Comparison of ENCODE assay signal across 17 cellular contexts in the genomic region with DNA sequence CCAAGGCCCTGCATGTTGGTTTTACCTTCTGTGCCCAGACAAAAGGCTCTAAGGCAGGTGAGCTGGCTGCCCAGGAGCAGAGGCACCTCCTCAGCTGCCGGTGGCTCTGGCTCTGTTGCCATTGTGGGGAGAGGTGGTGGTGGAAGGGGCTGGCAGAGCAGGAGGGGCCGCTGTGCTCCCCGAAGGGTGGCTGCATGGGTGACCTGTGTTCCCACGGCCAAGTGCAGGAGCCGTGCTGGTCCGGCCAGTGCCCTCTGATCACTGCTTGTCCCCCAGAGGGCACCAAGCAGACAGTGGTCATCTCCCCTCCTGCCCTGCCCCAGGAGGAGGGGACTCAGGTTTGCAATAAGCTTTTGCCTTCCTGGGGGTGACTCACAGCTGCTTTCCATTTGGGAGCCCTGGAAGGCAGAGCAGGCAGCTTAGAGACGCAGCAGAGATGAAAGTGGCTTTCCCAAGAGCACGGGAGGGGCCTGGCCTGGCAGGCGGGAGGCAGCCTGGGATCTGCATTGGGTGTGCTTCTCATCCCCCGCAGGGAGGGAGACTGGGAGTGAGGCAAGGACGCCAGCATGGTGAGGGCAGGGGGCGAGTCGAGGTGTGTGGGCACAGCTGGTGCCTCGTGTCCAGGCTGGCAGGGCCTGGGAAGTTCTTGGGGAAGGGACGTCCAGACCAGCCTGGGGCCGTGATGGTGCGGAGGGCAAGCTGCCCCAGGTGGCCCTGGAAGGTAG. TPM values are rescaled to one million over a fixed set of nuclear protein-coding genes. Genes with fewer than 3 reads are reported as not detected.
A peak's percentile ranks its signal among the peaks of the same experiment; 100 is the strongest.
DNase-seq lines count a peak whose midpoint lies in the region; ATAC-seq and TF ChIP-seq lines count a peak whose summit lies in the region.
"Had no signal": no experiment of that assay in that cellular context is flagged by ENCODE, and none has a peak within 500 bp of the region (broad histone marks: within the 10 kb centered on the region; RNA-seq: fewer than 3 reads in every experiment).

No MANE protein-coding gene starts in this region.

- no peak for TF ChIP-seq RAD21 in SK-N-SH (IDR thresholded peaks at IDR 0.05; ENCODE audit: low read length)

- CTCF ChIA-PET in SK-N-SH (lab: Yijun Ruan, JAX) = interaction anchor here (1.7 to 4.7 kb wide), 2 partner anchors 11 to 274 kb away, joined by 6 to 30 read pairs; a partner anchor contains a TSS

- peaks cover 33% of the 10 kb centered on the region for H3K27me3 Mint-ChIP-seq in activated naive CD8-positive, alpha-beta T cell treated with anti-CD3 and anti-CD28 coated beads, Interleukin-2, amount 50 U/mL, for 24 hours
- peaks cover 51% of the 10 kb centered on the region for H3K27me3 Mint-ChIP-seq in activated naive CD8-positive, alpha-beta T cell treated with anti-CD3 and anti-CD28 coated beads for 36 hours

- H3K4me1 ChIP-seq in SK-N-SH (ENCODE audit: control insufficient read depth in 1 of 2, insufficient read depth in 2 of 2, low read depth in 1 of 2, low read length in 1 of 2) (peaks cover 0 to 23% of the 10 kb centered on the region in 2 experiments; a peak in 1 of 4 replicates), MM.1S (ENCODE audit: low read length) (no peaks in the 10 kb centered on the region)
- H3K4me1 ChIP-seq: psoas muscle, SJSA1 had no signal

- no peaks in the 10 kb centered on the region for H3K36me3 Mint-ChIP-seq in activated naive CD8-positive, alpha-beta T cell treated with anti-CD3 and anti-CD28 coated beads, Interleukin-2, amount 50 U/mL, for 24 hours (ENCODE audit: low read depth)
- peaks cover 2% of the 10 kb centered on the region for H3K36me3 Mint-ChIP-seq in activated naive CD8-positive, alpha-beta T cell treated with anti-CD3 and anti-CD28 coated beads for 36 hours
- H3K36me3 Mint-ChIP-seq: activated naive CD8-positive, alpha-beta T cell had no signal

- no peaks in the 10 kb centered on the region for H3K9me3 Mint-ChIP-seq in activated naive CD8-positive, alpha-beta T cell treated with anti-CD3 and anti-CD28 coated beads, Interleukin-2, amount 50 U/mL, for 24 hours
- H3K9me3 Mint-ChIP-seq in activated naive CD8-positive, alpha-beta T cell treated with anti-CD3 and anti-CD28 coated beads for 36 hours = no peaks in the 10 kb centered on the region
- H3K9me3 Mint-ChIP-seq: activated CD4-positive, alpha-beta T cell treated with anti-CD3 and anti-CD28 coated beads, Interleukin-2, amount 10 ng/mL, durations not matched to agents 24 days and 14 days had no signal

- no peak overlapping the region for H3K4me3 Mint-ChIP-seq in activated naive CD8-positive, alpha-beta T cell treated with anti-CD3 and anti-CD28 coated beads, Interleukin-2, amount 50 U/mL, for 24 hours
- H3K4me3 Mint-ChIP-seq in activated naive CD8-positive, alpha-beta T cell treated with anti-CD3 and anti-CD28 coated beads for 36 hours = no peak overlapping the region
- H3K4me3 Mint-ChIP-seq: activated CD4-positive, alpha-beta T cell treated with anti-CD3 and anti-CD28 coated beads, Interleukin-2, amount 10 ng/mL, durations not matched to agents 24 days and 14 days; activated naive CD8-positive, alpha-beta T cell had no signal

- WGBS in SK-N-SH (ENCODE audit: low lambda C conversion rate) = 43% methylated on average over 11 of the region's 17 CpGs

- H3K79me2 ChIP-seq in SK-N-SH (ENCODE audit: insufficient read depth) = no peaks in the 10 kb centered on the region
- H3K79me2 ChIP-seq in MM.1S (ENCODE audit: low read length) = no peaks in the 10 kb centered on the region

- TF ChIP-seq EP300 in SK-N-SH (IDR thresholded peaks at IDR 0.05; ENCODE audit: borderline replicate concordance in 1 of 2, low read depth in 1 of 2, low read length in 1 of 2) = no peak

- H3K9me3 ChIP-seq in SK-N-SH (no peaks in the 10 kb centered on the region), MM.1S (replicated peaks; ENCODE audit: insufficient read depth, low read length) (no peaks in the 10 kb centered on the region)
- H3K9me3 ChIP-seq: psoas muscle, SJSA1 had no signal

- no peak overlapping the region; a peak in 1 of 4 replicates for H3K4me3 ChIP-seq in SK-N-SH (ENCODE audit: low read depth in 2 of 2, low read length in 1 of 2)
- no peak overlapping the region for H3K4me3 ChIP-seq in fibroblast of villous mesenchyme (ENCODE audit: low read depth, low read length)
- no peak overlapping the region for H3K4me3 ChIP-seq in MM.1S (ENCODE audit: low read length)
- H3K4me3 ChIP-seq: psoas muscle, SJSA1 had no signal

- H3K27ac ChIP-seq in SK-N-SH (ENCODE audit: low read depth in 2 of 2, low read length in 1 of 2) = no peak overlapping the region; a peak in 1 of 4 replicates
- H3K27ac ChIP-seq in MM.1S (ENCODE audit: low read length) = no peak overlapping the region
- H3K27ac ChIP-seq: psoas muscle, SJSA1 had no signal

- H3K27me3 ChIP-seq in SK-N-SH (ENCODE audit: insufficient read depth) = no peaks in the 10 kb centered on the region
- peaks cover 98% of the 10 kb centered on the region for H3K27me3 ChIP-seq in MM.1S (replicated peaks; ENCODE audit: insufficient read depth, low read length)
- H3K27me3 ChIP-seq: SJSA1 had no signal

- H3K9me2 ChIP-seq in SK-N-SH (no peaks in the 10 kb centered on the region), MM.1S (replicated peaks; ENCODE audit: insufficient read depth, low read length) (no peaks in the 10 kb centered on the region)

- H4K20me1 ChIP-seq in SK-N-SH (ENCODE audit: insufficient read depth) = no peaks in the 10 kb centered on the region
- no peaks in the 10 kb centered on the region for H4K20me1 ChIP-seq in MM.1S (ENCODE audit: insufficient read depth, low read length)

- peak overlapping the region; percentile 29 for H3K27ac Mint-ChIP-seq in activated naive CD8-positive, alpha-beta T cell treated with anti-CD3 and anti-CD28 coated beads, Interleukin-2, amount 50 U/mL, for 24 hours
- H3K27ac Mint-ChIP-seq in activated naive CD8-positive, alpha-beta T cell treated with anti-CD3 and anti-CD28 coated beads for 36 hours = no peak overlapping the region
- H3K27ac Mint-ChIP-seq: activated CD4-positive, alpha-beta T cell treated with anti-CD3 and anti-CD28 coated beads, Interleukin-2, amount 10 ng/mL, durations not matched to agents 24 days and 14 days; activated naive CD8-positive, alpha-beta T cell had no signal

- POLR2A ChIA-PET in SK-N-SH (lab: Yijun Ruan, JAX) = interaction anchor here (0.6 to 1.3 kb wide), 2 partner anchors 8 to 22 kb away, joined by 3 read pairs; no protein-coding TSS in a partner anchor

- DNase-seq in activated naive CD8-positive, alpha-beta T cell treated with anti-CD3 and anti-CD28 coated beads, Interleukin-2, amount 50 U/mL, for 24 hours = no peak
- no peak for DNase-seq in activated naive CD8-positive, alpha-beta T cell treated with anti-CD3 and anti-CD28 coated beads for 36 hours
- DNase-seq in SK-N-SH (peak; percentile 76), fibroblast of villous mesenchyme (ENCODE audit: low read depth) (peak; percentile 53), stromal cell of bone marrow (ENCODE audit: low read depth) (peak; percentile 23), MM.1S (no peak)
- DNase-seq: activated CD4-positive, alpha-beta T cell treated with anti-CD3 and anti-CD28 coated beads, Interleukin-2, amount 10 ng/mL, durations not matched to agents 24 days and 14 days; activated T-cell treated with anti-CD3 and anti-CD28 coated beads, Interleukin-2, amount 50 U/mL, for 1 hour; Calu3; hippocampal formation; left colon; NCI-H1092 treated with DMSO at 0.1 percent for 48 hours; psoas muscle had no signal

- H3K4me1 Mint-ChIP-seq in activated naive CD8-positive, alpha-beta T cell treated with anti-CD3 and anti-CD28 coated beads, Interleukin-2, amount 50 U/mL, for 24 hours = no peaks in the 10 kb centered on the region
- H3K4me1 Mint-ChIP-seq in activated naive CD8-positive, alpha-beta T cell treated with anti-CD3 and anti-CD28 coated beads for 36 hours = peaks cover 2% of the 10 kb centered on the region
- H3K4me1 Mint-ChIP-seq: activated CD4-positive, alpha-beta T cell treated with anti-CD3 and anti-CD28 coated beads, Interleukin-2, amount 10 ng/mL, durations not matched to agents 24 days and 14 days had no signal

- TF ChIP-seq CTCF in SK-N-SH (IDR thresholded peaks at IDR 0.05) (no peak), fibroblast of villous mesenchyme (IDR thresholded peaks at IDR 0.05; ENCODE audit: insufficient read depth, low read depth, low read length) (no peak), MM.1S (IDR thresholded peaks at IDR 0.05; ENCODE audit: low read length) (no peak)

- H3K36me3 ChIP-seq in SK-N-SH (replicated peaks in 1 of 2; ENCODE audit: control insufficient read depth in 1 of 2, insufficient read depth in 2 of 2, low read length in 1 of 2) (no peaks in the 10 kb centered on the region), MM.1S (replicated peaks; ENCODE audit: insufficient read depth, low read length) (no peaks in the 10 kb centered on the region)
- H3K36me3 ChIP-seq: SJSA1 had no signal

- no peak for ATAC-seq in activated naive CD8-positive, alpha-beta T cell treated with anti-CD3 and anti-CD28 coated beads, Interleukin-2, amount 50 U/mL, for 24 hours
- ATAC-seq in GM19023 (IDR thresholded peaks at IDR 0.05; ENCODE audit: unreplicated experiment) (no peak), HG02840 (IDR thresholded peaks at IDR 0.05; ENCODE audit: low FRiP score, unreplicated experiment) (no peak)
- ATAC-seq: left colon had no signal

- peak overlapping the region; percentile 33; the same call in 1 of the 2 replicates for H3K4me2 ChIP-seq in SK-N-SH
- H3K4me2 ChIP-seq in MM.1S (ENCODE audit: low read depth, low read length) = no peak overlapping the region

- no peak overlapping the region for H3K9ac ChIP-seq in SK-N-SH
- H3K9ac ChIP-seq in MM.1S (ENCODE audit: low read length) = no peak overlapping the region

- no peak overlapping the region for H2AFZ ChIP-seq in SK-N-SH (ENCODE audit: low read depth)
- H2AFZ ChIP-seq in MM.1S (ENCODE audit: low read length) = no peak overlapping the region

- H3F3A ChIP-seq in SK-N-SH (replicated peaks; ENCODE audit: insufficient read depth) = no peaks in the 10 kb centered on the region
- no peaks in the 10 kb centered on the region for H3F3A ChIP-seq in MM.1S (ENCODE audit: insufficient read depth, low read length)

RNA-seq across cellular contexts. Expression of a gene that starts 28.7 kb away (rescaled TPM):
- total RNA-seq in activated naive CD8-positive, alpha-beta T cell treated with anti-CD3 and anti-CD28 coated beads for 36 hours = not detected
- 0.05 TPM in 1 of 2 replicates, not detected in the other for polyA plus RNA-seq in SK-N-SH (2012; rRNA removed)
- 0.01 TPM in 2 replicates for polyA plus RNA-seq in SK-N-SH (2012; cell fraction: cytosol; rRNA removed)
- 0.02 and 0.08 TPM in 2 replicates for polyA plus RNA-seq in SK-N-SH (2012; cell fraction: nucleus; rRNA removed)
- not detected in 2 replicates for total RNA-seq in fibroblast of villous mesenchyme
- total RNA-seq: activated CD4-positive, alpha-beta T cell treated with anti-CD3 and anti-CD28 coated beads, Interleukin-2, amount 10 ng/mL, durations not matched to agents 24 days and 14 days had no signal

RNA-seq across cellular contexts. Expression of a gene that starts 40.4 kb away (rescaled TPM):
- 10 to 100 TPM; 58.2 to 61.2 TPM for total RNA-seq in activated naive CD8-positive, alpha-beta T cell treated with anti-CD3 and anti-CD28 coated beads for 36 hours
- 200 and 209 TPM in 2 replicates for polyA plus RNA-seq in SK-N-SH (2012; rRNA removed)
- 115 and 179 TPM in 2 replicates for polyA plus RNA-seq in SK-N-SH (2012; cell fraction: cytosol; rRNA removed)
- 119 and 167 TPM in 2 replicates for polyA plus RNA-seq in SK-N-SH (2012; cell fraction: nucleus; rRNA removed)
- total RNA-seq in fibroblast of villous mesenchyme = 21.2 and 24.8 TPM in 2 replicates

RNA-seq across cellular contexts. Expression of a gene that starts 50.1 kb away (rescaled TPM):
- not detected for total RNA-seq in activated naive CD8-positive, alpha-beta T cell treated with anti-CD3 and anti-CD28 coated beads for 36 hours
- polyA plus RNA-seq in SK-N-SH (2012; rRNA removed) = 0.37 and 0.43 TPM in 2 replicates
- 0.03 and 0.04 TPM in 2 replicates for polyA plus RNA-seq in SK-N-SH (2012; cell fraction: cytosol; rRNA removed)
- polyA plus RNA-seq in SK-N-SH (2012; cell fraction: nucleus; rRNA removed) = 4.3 and 4.4 TPM in 2 replicates
- not detected in 2 replicates for total RNA-seq in fibroblast of villous mesenchyme
- total RNA-seq: activated CD4-positive, alpha-beta T cell treated with anti-CD3 and anti-CD28 coated beads, Interleukin-2, amount 10 ng/mL, durations not matched to agents 24 days and 14 days; Calu3; left colon had no signal

Comparison
In these comparisons a context has a peak if more than half of its experiments do, and no peak if none do; other contexts are left out.
1. DNase-seq: peak in SK-N-SH (single experiment), fibroblast of villous mesenchyme (single experiment) and stromal cell of bone marrow (single experiment); none in activated naive CD8-positive, alpha-beta T cell treated with anti-CD3 and anti-CD28 coated beads, Interleukin-2, amount 50 U/mL, for 24 hours (single experiment), activated naive CD8-positive, alpha-beta T cell treated with anti-CD3 and anti-CD28 coated beads for 36 hours (single experiment) and MM.1S (single experiment).